ENCODE assay signal across 20 cellular contexts in the genomic region with DNA sequence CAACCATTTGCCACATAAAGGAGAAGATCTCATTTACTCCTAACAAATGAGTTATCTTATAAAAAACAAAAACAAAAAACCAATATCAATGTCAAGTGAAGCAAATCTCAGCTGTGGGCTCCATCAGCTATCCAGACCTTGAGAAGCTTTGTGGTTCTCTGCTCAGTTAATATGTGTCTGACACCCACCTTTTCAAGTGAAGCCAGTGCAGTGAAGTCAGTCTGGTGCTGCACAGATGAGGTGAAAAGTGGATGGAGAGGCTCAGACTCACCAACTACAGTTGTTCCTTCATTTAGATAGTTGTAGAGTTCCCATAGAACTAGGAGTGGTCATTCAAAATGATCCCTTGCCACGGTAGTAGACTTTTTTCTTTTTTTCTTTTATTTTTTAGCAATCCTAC.
"Had no signal": no experiment of that assay in that cellular context is flagged by ENCODE, and none has a peak within 500 bp of the region (broad histone marks: within the 10 kb centered on the region; RNA-seq: fewer than 3 reads in every experiment).

No MANE protein-coding gene starts in this region.

- H3K9me3 ChIP-seq: pancreas, sigmoid colon, thoracic aorta, upper lobe of right lung had no signal

- H3K4me3 Mint-ChIP-seq: activated CD4-positive, alpha-beta T cell treated with anti-CD3 and anti-CD28 coated beads, Interleukin-2, amount 10 ng/mL, durations not matched to agents 24 days and 14 days; activated CD8-positive, alpha-beta T cell treated with anti-CD3 and anti-CD28 coated beads, Interleukin-2, amount 10 ng/mL, durations not matched to agents 7 days and 5 days; activated naive CD8-positive, alpha-beta T cell; activated T-cell treated with anti-CD3 and anti-CD28 coated beads, Interleukin-2, amount 50 U/mL, for 72 hours had no signal

- H3K9me3 Mint-ChIP-seq: activated CD4-positive, alpha-beta T cell treated with anti-CD3 and anti-CD28 coated beads, Interleukin-2, amount 10 ng/mL, durations not matched to agents 24 days and 14 days; naive B cell had no signal

- H3K27me3 ChIP-seq: pancreas, sigmoid colon, upper lobe of right lung had no signal

- H3K27ac Mint-ChIP-seq: activated CD4-positive, alpha-beta T cell treated with anti-CD3 and anti-CD28 coated beads, Interleukin-2, amount 10 ng/mL, durations not matched to agents 24 days and 14 days; activated CD8-positive, alpha-beta T cell treated with anti-CD3 and anti-CD28 coated beads, Interleukin-2, amount 10 ng/mL, durations not matched to agents 7 days and 5 days; activated naive CD8-positive, alpha-beta T cell; activated T-cell treated with anti-CD3 and anti-CD28 coated beads, Interleukin-2, amount 50 U/mL, for 72 hours had no signal

- DNase-seq: activated CD4-positive, alpha-beta T cell treated with anti-CD3 and anti-CD28 coated beads, Interleukin-2, amount 10 ng/mL, durations not matched to agents 24 days and 14 days; activated CD8-positive, alpha-beta memory T cell treated with anti-CD3 and anti-CD28 coated beads, Interleukin-2, amount 50 U/mL, for 4 hours; activated CD8-positive, alpha-beta T cell treated with anti-CD3 and anti-CD28 coated beads, Interleukin-2, amount 10 ng/mL, durations not matched to agents 7 days and 5 days; activated gamma-delta T cell; activated T-cell treated with anti-CD3 and anti-CD28 coated beads, Interleukin-2, amount 50 U/mL, for 72 hours; amniotic stem cell; central memory CD4-positive, alpha-beta T cell; effector CD4-positive, alpha-beta T cell; foreskin fibroblast; hippocampal formation; mammary epithelial cell; naive B cell; pancreas; sigmoid colon; stimulated activated CD4-positive, alpha-beta T cell treated with anti-CD3 and anti-CD28 coated beads, Interleukin-1b, Interleukin-23, amount 100 ng/mL, for 48 hours; upper lobe of right lung had no signal

- ATAC-seq: activated CD8-positive, alpha-beta T cell treated with anti-CD3 and anti-CD28 coated beads, Interleukin-2, amount 10 ng/mL, durations not matched to agents 7 days and 5 days; activated T-cell treated with anti-CD3 and anti-CD28 coated beads, Interleukin-2, amount 50 U/mL, for 72 hours; left lobe of liver; pancreas; upper lobe of right lung had no signal

- H3K27ac ChIP-seq: coronary artery, pancreas, sigmoid colon, thoracic aorta, upper lobe of right lung had no signal

- H3K4me1 ChIP-seq: pancreas, sigmoid colon, upper lobe of right lung had no signal

- H3K36me3 Mint-ChIP-seq: activated naive CD8-positive, alpha-beta T cell; naive B cell had no signal

- H3K27me3 Mint-ChIP-seq: activated naive CD8-positive, alpha-beta T cell; naive B cell had no signal

- H3K4me3 ChIP-seq: coronary artery, pancreas, sigmoid colon, thoracic aorta, upper lobe of right lung had no signal

- H3K36me3 ChIP-seq: pancreas, sigmoid colon, thoracic aorta, upper lobe of right lung had no signal
